Comparison of ENCODE assay signal across 3 cellular contexts in the genomic region with DNA sequence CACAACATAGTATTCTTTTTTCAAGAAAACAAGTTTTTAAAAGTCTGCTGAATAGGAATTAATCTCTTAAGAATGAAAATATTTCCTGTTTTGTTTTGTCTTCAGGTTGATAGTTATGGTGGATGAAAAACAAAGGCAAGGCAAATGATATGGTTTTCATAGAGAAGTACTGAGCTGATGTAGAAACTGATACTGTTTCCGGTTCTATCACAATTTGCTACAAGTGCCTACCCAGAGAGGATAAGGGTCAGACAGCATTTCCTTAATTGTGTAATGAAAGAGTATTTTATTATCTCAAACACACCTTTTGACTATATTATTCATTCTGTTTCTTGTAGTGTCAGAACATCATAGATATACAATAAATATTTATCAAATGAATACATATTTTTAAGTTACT.
"Had no signal": no experiment of that assay in that cellular context is flagged by ENCODE, and none has a peak within 500 bp of the region (broad histone marks: within the 10 kb centered on the region; RNA-seq: fewer than 3 reads in every experiment).

No MANE protein-coding gene starts in this region.

- H3K4me3 ChIP-seq: GM12878 had no signal

- ATAC-seq: GM12878 had no signal

- DNase-seq: GDM1, GF-D8 had no signal
